In the genomic region with DNA sequence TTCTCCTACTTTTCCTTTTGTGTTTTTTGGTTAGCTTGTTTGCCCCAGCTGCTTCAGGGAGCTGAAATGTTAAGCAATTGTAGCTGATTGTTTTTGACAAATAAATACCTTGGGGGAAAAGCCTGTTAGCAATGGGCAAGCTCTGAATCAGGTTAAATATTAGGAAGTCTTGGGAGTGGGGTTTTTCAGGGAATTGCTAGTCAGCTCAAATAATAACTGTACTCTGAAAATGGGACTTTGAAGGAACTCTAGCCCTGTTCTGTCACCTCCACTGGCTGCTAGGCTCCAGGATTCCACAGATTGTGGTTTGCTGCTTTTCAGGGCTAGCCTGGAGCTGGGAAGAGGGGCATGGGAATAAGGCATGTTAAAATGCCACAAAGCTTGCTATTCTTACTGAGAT, we compare ENCODE assay signal across 9 cellular contexts. TPM values are rescaled to one million over a fixed set of nuclear protein-coding genes. Genes with fewer than 3 reads are reported as not detected.
A peak's percentile ranks its signal among the peaks of the same experiment; 100 is the strongest.
DNase-seq lines count a peak whose midpoint lies in the region; ATAC-seq and TF ChIP-seq lines count a peak whose summit lies in the region.
"Had no signal": no experiment of that assay in that cellular context is flagged by ENCODE, and none has a peak within 500 bp of the region (broad histone marks: within the 10 kb centered on the region; RNA-seq: fewer than 3 reads in every experiment).

No MANE protein-coding gene starts in this region.

- TF ChIP-seq EP300 in transverse colon (IDR thresholded peaks at IDR 0.05; ENCODE audit: low read depth): no peak

- no peak for TF ChIP-seq POLR2A in transverse colon (IDR thresholded peaks at IDR 0.05)

- H3K27me3 Mint-ChIP-seq in activated naive CD4-positive, alpha-beta T cell treated with anti-CD3 and anti-CD28 coated beads, Interleukin-2, amount 10 ng/mL, durations not matched to agents 7 days and 5 days: no peaks in the 10 kb centered on the region

- no peaks in the 10 kb centered on the region for H3K9me3 Mint-ChIP-seq in activated naive CD4-positive, alpha-beta T cell treated with anti-CD3 and anti-CD28 coated beads, Interleukin-2, amount 10 ng/mL, durations not matched to agents 7 days and 5 days
- H3K9me3 Mint-ChIP-seq: neural progenitor cell had no signal

- H3K4me2 ChIP-seq in hepatocyte: peak overlapping the region; percentile 57
- H3K4me2 ChIP-seq: neural progenitor cell had no signal

- H3K36me3 ChIP-seq in hepatocyte (replicated peaks; ENCODE audit: insufficient read depth, low read depth): no peaks in the 10 kb centered on the region
- H3K36me3 ChIP-seq in transverse colon: no peaks in the 10 kb centered on the region
- H3K36me3 ChIP-seq: neural progenitor cell had no signal

- H3K27me3 ChIP-seq in hepatocyte (no peaks in the 10 kb centered on the region), transverse colon (no peaks in the 10 kb centered on the region)
- H3K27me3 ChIP-seq: neural progenitor cell had no signal

- TF ChIP-seq CTCF in WI38 (IDR thresholded peaks at IDR 0.05; ENCODE audit: low read depth, low read length): no peak
- no peak for TF ChIP-seq CTCF in hepatocyte (IDR thresholded peaks at IDR 0.05; ENCODE audit: poor library complexity)
- TF ChIP-seq CTCF in transverse colon (IDR thresholded peaks at IDR 0.05): no peak

- H3K4me1 ChIP-seq in hepatocyte (ENCODE audit: insufficient read depth): peaks cover 6% of the 10 kb centered on the region
- peaks cover 5 to 35% (median 12%) of the 10 kb centered on the region in 4 donors for H3K4me1 ChIP-seq in transverse colon
- H3K4me1 ChIP-seq: neural progenitor cell had no signal

- H3K9me2 ChIP-seq in hepatocyte (replicated peaks; ENCODE audit: insufficient read depth): no peaks in the 10 kb centered on the region

- POLR2A ChIA-PET in HEK293T (lab: Yijun Ruan, JAX): interaction anchor here (1.0 to 2.4 kb wide), 2 partner anchors 14 to 447 kb away, joined by 3 to 13 read pairs; a partner anchor contains a TSS

- peaks cover 4% of the 10 kb centered on the region for H3K36me3 Mint-ChIP-seq in activated naive CD4-positive, alpha-beta T cell treated with anti-CD3 and anti-CD28 coated beads, Interleukin-2, amount 10 ng/mL, durations not matched to agents 7 days and 5 days

- peaks cover 44% of the 10 kb centered on the region for H3K4me1 Mint-ChIP-seq in activated naive CD4-positive, alpha-beta T cell treated with anti-CD3 and anti-CD28 coated beads, Interleukin-2, amount 10 ng/mL, durations not matched to agents 7 days and 5 days
- H3K4me1 Mint-ChIP-seq: neural progenitor cell had no signal

- ATAC-seq in HG03432 (IDR thresholded peaks at IDR 0.05; ENCODE audit: unreplicated experiment): no peak
- no peak for ATAC-seq in HG02571 (IDR thresholded peaks at IDR 0.05; ENCODE audit: unreplicated experiment)

- peak overlapping the region; percentile 94 for H3K27ac Mint-ChIP-seq in activated naive CD4-positive, alpha-beta T cell treated with anti-CD3 and anti-CD28 coated beads, Interleukin-2, amount 10 ng/mL, durations not matched to agents 7 days and 5 days
- H3K27ac Mint-ChIP-seq: neural progenitor cell had no signal

- peak overlapping the region; percentile 46 for H3K4me3 Mint-ChIP-seq in activated naive CD4-positive, alpha-beta T cell treated with anti-CD3 and anti-CD28 coated beads, Interleukin-2, amount 10 ng/mL, durations not matched to agents 7 days and 5 days
- H3K4me3 Mint-ChIP-seq: neural progenitor cell had no signal

- CTCF ChIA-PET in activated naive CD4-positive, alpha-beta T cell treated with anti-CD3 and anti-CD28 coated beads, Interleukin-2, amount 10 ng/mL, durations not matched to agents 7 days and 5 days (lab: Charles Lee): interaction anchor here (1.2 to 1.5 kb wide), 3 partner anchors 23 to 1045 kb away, joined by 3 to 11 read pairs (median 3); a partner anchor contains a TSS
- CTCF ChIA-PET in HEK293T (lab: Yijun Ruan, JAX): no interaction called here

- peaks cover 86% of the 10 kb centered on the region for H3K79me2 ChIP-seq in hepatocyte

- H3K9me3 ChIP-seq in hepatocyte (ENCODE audit: low read depth) (no peaks in the 10 kb centered on the region), transverse colon (no peaks in the 10 kb centered on the region)

- intact Hi-C loops in transverse colon (cut with DNase I; ENCODE audit: low total_unique reads): no loop called here

- no peak overlapping the region for H2AFZ ChIP-seq in hepatocyte
- H2AFZ ChIP-seq: neural progenitor cell had no signal

- H3K4me3 ChIP-seq in WI38 (ENCODE audit: low read depth, low read length) (peak overlapping the region; percentile 48), hepatocyte (no peak overlapping the region), transverse colon (peak overlapping the region in 1 of 4 donors; percentile 26)
- H3K4me3 ChIP-seq: neural progenitor cell had no signal

- H4K20me1 ChIP-seq in hepatocyte (ENCODE audit: insufficient read depth, poor library complexity, severe bottlenecking): peaks cover 4% of the 10 kb centered on the region

- no peak for DNase-seq in activated naive CD4-positive, alpha-beta T cell treated with anti-CD3 and anti-CD28 coated beads, Interleukin-2, amount 10 ng/mL, durations not matched to agents 7 days and 5 days
- DNase-seq in activated naive CD4-positive, alpha-beta T cell treated with Interleukin-2 at 50 U/mL for 16 hours: no peak
- no peak for DNase-seq in hepatocyte (ENCODE audit: low spot score)
- no peak for DNase-seq in transverse colon
- no peak for DNase-seq in HEK293T (ENCODE audit: extremely low spot score)

- in situ Hi-C loops in transverse colon (cut with MboI; ENCODE audit: low pct_ligation_motif_present in 1 of 4, low pct_unique_long_range_greater_than_20kb in 1 of 4, low sequenced_read_pairs in 3 of 4): no loop called here

- H3K27ac ChIP-seq in hepatocyte (peak overlapping the region; percentile 85), transverse colon (peak overlapping the region; percentile 53 to 79 (median 68))
- H3K27ac ChIP-seq: neural progenitor cell had no signal

TF ChIP-seq in HEK293T, 16 proteins besides CTCF, POLR2A, EP300 and RAD21:
- no peak for TF ChIP-seq TARDBP (IDR thresholded peaks at IDR 0.05)
- no peak for TF ChIP-seq SUZ12 (IDR thresholded peaks at IDR 0.05)
- TF ChIP-seq, protein P1, sequence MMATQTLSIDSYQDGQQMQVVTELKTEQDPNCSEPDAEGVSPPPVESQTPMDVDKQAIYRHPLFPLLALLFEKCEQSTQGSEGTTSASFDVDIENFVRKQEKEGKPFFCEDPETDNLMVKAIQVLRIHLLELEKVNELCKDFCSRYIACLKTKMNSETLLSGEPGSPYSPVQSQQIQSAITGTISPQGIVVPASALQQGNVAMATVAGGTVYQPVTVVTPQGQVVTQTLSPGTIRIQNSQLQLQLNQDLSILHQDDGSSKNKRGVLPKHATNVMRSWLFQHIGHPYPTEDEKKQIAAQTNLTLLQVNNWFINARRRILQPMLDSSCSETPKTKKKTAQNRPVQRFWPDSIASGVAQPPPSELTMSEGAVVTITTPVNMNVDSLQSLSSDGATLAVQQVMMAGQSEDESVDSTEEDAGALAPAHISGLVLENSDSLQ (IDR thresholded peaks at IDR 0.05): no peak
- no peak for TF ChIP-seq NFRKB (IDR thresholded peaks at IDR 0.05)

RNA-seq across cellular contexts. Expression of a gene that starts 39.5 kb away (rescaled TPM):
- 44.6 and 53.7 TPM in 2 replicates for total RNA-seq in hepatocyte
- 46.7 and 49.1 TPM in 2 replicates for polyA plus RNA-seq in hepatocyte
- 10 to 100 TPM in 3 of 4 donors, 1 to 10 TPM in 1; 6.8 to 25.2 (median 14.8) TPM for total RNA-seq in transverse colon

RNA-seq across cellular contexts. Expression of a gene that starts 39.9 kb away (rescaled TPM):
- total RNA-seq in hepatocyte: 35.0 and 35.3 TPM in 2 replicates
- polyA plus RNA-seq in hepatocyte: 28.2 and 30.1 TPM in 2 replicates
- 10 to 100 TPM; 10.1 to 27.3 (median 21.3) TPM for total RNA-seq in transverse colon
